8 cellular contexts compared by ENCODE assay signal in genomic region chr1:26237230-26237966, GRCh38. TPM values are rescaled to one million over a fixed set of nuclear protein-coding genes. Genes with fewer than 3 reads are reported as not detected.
DNase-seq lines count a peak whose midpoint lies in the region; ATAC-seq and TF ChIP-seq lines count a peak whose summit lies in the region.

No MANE protein-coding gene starts in this region.

- no peak overlapping the region for H3K27ac Mint-ChIP-seq in activated naive CD8-positive, alpha-beta T cell treated with anti-CD3 and anti-CD28 coated beads, Interleukin-2, amount 10 ng/mL, durations not matched to agents 7 days and 5 days
- H3K27ac Mint-ChIP-seq in neural crest cell (ENCODE audit: unreplicated experiment), result peak overlapping the region; percentile 63

- peak; percentile 30 for DNase-seq in NCI-H510A treated with DMSO at 0.1 percent for 48 hours (lab: John Stamatoyannopoulos, UW)
- DNase-seq in NCI-H510A (lab: John Stamatoyannopoulos, UW), result no peak
- DNase-seq in activated naive CD8-positive, alpha-beta T cell treated with anti-CD3 and anti-CD28 coated beads, Interleukin-2, amount 10 ng/mL, durations not matched to agents 7 days and 5 days, result no peak
- no peak for DNase-seq in neural crest cell (ENCODE audit: low read depth, low spot score)
- DNase-seq in epidermal melanocyte (ENCODE audit: insufficient read length, low spot score), result no peak
- DNase-seq in T-helper 9 cell, result no peak

- no peaks in the 10 kb centered on the region for H3K9me3 ChIP-seq in Loucy (ENCODE audit: insufficient read depth, low read depth, low read length)

- peak overlapping the region; percentile 25 for H3K4me3 Mint-ChIP-seq in activated naive CD8-positive, alpha-beta T cell treated with anti-CD3 and anti-CD28 coated beads, Interleukin-2, amount 10 ng/mL, durations not matched to agents 7 days and 5 days
- H3K4me3 Mint-ChIP-seq in neural crest cell, result peak overlapping the region; percentile 99

- no peaks in the 10 kb centered on the region for H3K27me3 Mint-ChIP-seq in activated naive CD8-positive, alpha-beta T cell treated with anti-CD3 and anti-CD28 coated beads, Interleukin-2, amount 10 ng/mL, durations not matched to agents 7 days and 5 days
- no peaks in the 10 kb centered on the region for H3K27me3 Mint-ChIP-seq in neural crest cell (ENCODE audit: low read depth)

- no peaks in the 10 kb centered on the region for H3K27me3 ChIP-seq in Loucy (ENCODE audit: insufficient read depth, low read length, poor library complexity, severe bottlenecking)

- H2AFZ ChIP-seq in Loucy (ENCODE audit: low read length), result no peak overlapping the region

- TF ChIP-seq CTCF in Loucy (conservative IDR thresholded peaks at IDR 0.05; ENCODE audit: low read length) (no peak), neural crest cell (conservative IDR thresholded peaks at IDR 0.05) (no peak)

- H3K4me3 ChIP-seq in Loucy (ENCODE audit: low read length, poor library complexity, severe bottlenecking), result peak overlapping the region; percentile 96

- POLR2A ChIA-PET in activated naive CD8-positive, alpha-beta T cell treated with anti-CD3 and anti-CD28 coated beads, Interleukin-2, amount 10 ng/mL, durations not matched to agents 7 days and 5 days (lab: Charles Lee), result interaction anchor here (0.6 kb wide), 1 partner anchor 68 kb away, joined by 3 read pairs; the partner anchor contains the start of gene ZNF593

- H3K4me1 Mint-ChIP-seq in activated naive CD8-positive, alpha-beta T cell treated with anti-CD3 and anti-CD28 coated beads, Interleukin-2, amount 10 ng/mL, durations not matched to agents 7 days and 5 days, result peaks cover 35% of the 10 kb centered on the region
- peaks cover 44% of the 10 kb centered on the region for H3K4me1 Mint-ChIP-seq in neural crest cell

- no peaks in the 10 kb centered on the region for H3K9me2 ChIP-seq in Loucy (replicated peaks; ENCODE audit: low read depth, low read length)

- no peaks in the 10 kb centered on the region for H3K9me3 Mint-ChIP-seq in activated naive CD8-positive, alpha-beta T cell treated with anti-CD3 and anti-CD28 coated beads, Interleukin-2, amount 10 ng/mL, durations not matched to agents 7 days and 5 days
- peaks cover 5% of the 10 kb centered on the region for H3K9me3 Mint-ChIP-seq in neural crest cell

- peaks cover 43% of the 10 kb centered on the region for H3K4me1 ChIP-seq in Loucy (ENCODE audit: insufficient read depth, low read length, poor library complexity, severe bottlenecking)

- H3K9ac ChIP-seq in Loucy (ENCODE audit: low read depth, low read length, poor library complexity, severe bottlenecking), result peak overlapping the region; percentile 90

- H4K20me1 ChIP-seq in Loucy (ENCODE audit: insufficient read depth, low read length, poor library complexity, severe bottlenecking), result peaks cover 65% of the 10 kb centered on the region

- H3F3A ChIP-seq in Loucy (ENCODE audit: low read depth), result no peaks in the 10 kb centered on the region

- H3K4me2 ChIP-seq in Loucy (ENCODE audit: low read depth, low read length, poor library complexity, severe bottlenecking), result peak overlapping the region; percentile 87

- no peak for ATAC-seq in activated naive CD8-positive, alpha-beta T cell treated with anti-CD3 and anti-CD28 coated beads, Interleukin-2, amount 10 ng/mL, durations not matched to agents 7 days and 5 days (ENCODE audit: low read depth)
- ATAC-seq in GM19455 (IDR thresholded peaks at IDR 0.05; ENCODE audit: unreplicated experiment), result no peak

- peaks cover 84% of the 10 kb centered on the region for H3K79me2 ChIP-seq in Loucy (ENCODE audit: insufficient read depth, low read length)

- H3K36me3 ChIP-seq in Loucy (ENCODE audit: insufficient read depth, low read length), result peaks cover 18% of the 10 kb centered on the region; the same call in 1 of the 2 replicates

- peaks cover 25% of the 10 kb centered on the region for H3K36me3 Mint-ChIP-seq in activated naive CD8-positive, alpha-beta T cell treated with anti-CD3 and anti-CD28 coated beads, Interleukin-2, amount 10 ng/mL, durations not matched to agents 7 days and 5 days
- H3K36me3 Mint-ChIP-seq in neural crest cell (ENCODE audit: low read depth), result peaks cover 4% of the 10 kb centered on the region

RNA-seq across cellular contexts. Expression of gene CEP85, which starts 3.4 kb away (rescaled TPM):
- 10 to 100 TPM; 36.0 to 37.2 TPM for total RNA-seq in activated naive CD8-positive, alpha-beta T cell treated with anti-CD3 and anti-CD28 coated beads, Interleukin-2, amount 10 ng/mL, durations not matched to agents 7 days and 5 days
- 46.6 and 48.0 TPM in 2 replicates for total RNA-seq in neural crest cell

RNA-seq across cellular contexts. Expression of gene SH3BGRL3, which starts 42.5 kb away (rescaled TPM):
- 100 to 1,000 TPM; 531 to 542 TPM for total RNA-seq in activated naive CD8-positive, alpha-beta T cell treated with anti-CD3 and anti-CD28 coated beads, Interleukin-2, amount 10 ng/mL, durations not matched to agents 7 days and 5 days
- 97.9 and 100 TPM in 2 replicates for total RNA-seq in neural crest cell

RNA-seq across cellular contexts. Expression of gene CATSPER4, which starts 47.0 kb away (rescaled TPM):
- total RNA-seq in activated naive CD8-positive, alpha-beta T cell treated with anti-CD3 and anti-CD28 coated beads, Interleukin-2, amount 10 ng/mL, durations not matched to agents 7 days and 5 days, result not detected
- not detected in 2 replicates for total RNA-seq in neural crest cell
